ENCODE assay signal across 1 cellular context in genomic region chrX:57137481-57137880, GRCh38.
TF ChIP-seq lines count a peak whose summit lies in the region.

No MANE protein-coding gene starts in this region.

TF ChIP-seq in SK-N-SH treated with all-trans-retinoic acid at 6 μM for 48 hours, 23 proteins besides CTCF, POLR2A, EP300 and RAD21 (continued from another document):
- TF ChIP-seq PATZ1 (CRISPR knock-in tag; IDR thresholded peaks at IDR 0.05; ENCODE audit: borderline replicate concordance) (no peak), RARB (CRISPR knock-in tag; IDR thresholded peaks at IDR 0.05) (no peak), ZNF565 (CRISPR knock-in tag; conservative IDR thresholded peaks at IDR 0.05; ENCODE audit: low read depth) (no peak), ZFP30 (CRISPR knock-in tag; IDR thresholded peaks at IDR 0.05) (no peak), CREB5 (CRISPR knock-in tag; IDR thresholded peaks at IDR 0.05; ENCODE audit: low read depth) (no peak)
TF ChIP-seq in SK-N-SH treated with all-trans-retinoic acid at 6 μM for 48 hours: peak in this region for 0.
